ENCODE assay signal across 25 cellular contexts in genomic region chr13:97426695-97427094, GRCh38.
"Had no signal": no experiment of that assay in that cellular context is flagged by ENCODE, and none has a peak within 500 bp of the region (broad histone marks: within the 10 kb centered on the region; RNA-seq: fewer than 3 reads in every experiment).

No MANE protein-coding gene starts in this region.

- H3K27me3 ChIP-seq: SJSA1 had no signal

- H3K4me3 ChIP-seq: SJSA1, SK-N-MC had no signal

- FAIRE-seq: HTR-8/SVneo, RCC 7860 had no signal

- H3K9me3 ChIP-seq: SJSA1 had no signal

- H3K9ac ChIP-seq: KMS-11 had no signal

- H3K4me2 ChIP-seq: KMS-11 had no signal

- H3K27ac ChIP-seq: HL-60, KMS-11, SJSA1, SK-N-MC had no signal

- DNase-seq: IMR-90, Kasumi-1, MV-4-11, NCI-H1048, NCI-H1105, NCI-H1417, NCI-H1436 treated with DMSO at 0.1 percent for 48 hours, NCI-H1694, NCI-H187 treated with DMSO at 0.1 percent for 48 hours, NCI-H2029 treated with DMSO at 0.1 percent for 48 hours, NCI-H2171 treated with DMSO at 0.1 percent for 48 hours, NCI-H345, NCI-H446 treated with DMSO at 0.1 percent for 48 hours, NCI-H510A treated with DMSO at 0.1 percent for 48 hours, NCI-H69, NCI-H774, Right ventricle myocardium superior, RPMI8226, SIG-M5 had no signal

- H3K4me1 ChIP-seq: SJSA1 had no signal

- H3K36me3 ChIP-seq: SJSA1 had no signal
